12 cellular contexts compared by ENCODE assay signal in genomic region chr15:44157679-44158078, GRCh38. TPM values are rescaled to one million over a fixed set of nuclear protein-coding genes. Genes with fewer than 3 reads are reported as not detected.
DNase-seq lines count a peak whose midpoint lies in the region; ATAC-seq and TF ChIP-seq lines count a peak whose summit lies in the region.
"Had no signal": no experiment of that assay in that cellular context is flagged by ENCODE, and none has a peak within 500 bp of the region (broad histone marks: within the 10 kb centered on the region; RNA-seq: fewer than 3 reads in every experiment).

No MANE protein-coding gene starts in this region.

- ATAC-seq in HG03565 (IDR thresholded peaks at IDR 0.05; ENCODE audit: unreplicated experiment) = no peak
- no peak for ATAC-seq in GM18498 (IDR thresholded peaks at IDR 0.05; ENCODE audit: unreplicated experiment)
- ATAC-seq: activated CD8-positive, alpha-beta memory T cell treated with anti-CD3 and anti-CD28 coated beads, Interleukin-2, amount 10 ng/mL, durations not matched to agents 7 days and 5 days; psoas muscle had no signal

- no peak for TF ChIP-seq CTCF in choroid plexus epithelial cell (conservative IDR thresholded peaks at IDR 0.05; ENCODE audit: low read depth, low read length)

- no peak overlapping the region for H3K4me3 Mint-ChIP-seq in activated CD4-positive, alpha-beta T cell treated with anti-CD3 and anti-CD28 coated beads, Interleukin-2, amount 10 ng/mL, durations not matched to agents 24 days and 14 days
- H3K4me3 Mint-ChIP-seq: activated CD8-positive, alpha-beta memory T cell treated with anti-CD3 and anti-CD28 coated beads, Interleukin-2, amount 10 ng/mL, durations not matched to agents 7 days and 5 days had no signal

- intact Hi-C loops in activated CD4-positive, alpha-beta T cell treated with anti-CD3 and anti-CD28 coated beads, Interleukin-2, amount 10 ng/mL, durations not matched to agents 24 days and 14 days (cut with micrococcal nuclease) = no loop called here

- no peak overlapping the region for H3K4me3 ChIP-seq in choroid plexus epithelial cell (ENCODE audit: low read depth, low read length)
- H3K4me3 ChIP-seq: psoas muscle had no signal

- H3K27me3 Mint-ChIP-seq in activated CD4-positive, alpha-beta T cell treated with anti-CD3 and anti-CD28 coated beads, Interleukin-2, amount 10 ng/mL, durations not matched to agents 24 days and 14 days = peaks cover 32% of the 10 kb centered on the region

- DNase-seq in DMS79 treated with DMSO at 0.1 percent for 48 hours (lab: John Stamatoyannopoulos, UW) (peak; percentile 49), NCI-H2196 (lab: John Stamatoyannopoulos, UW; ENCODE audit: unreplicated experiment) (peak; percentile 17), choroid plexus epithelial cell (ENCODE audit: low read depth) (peak; percentile 96), non-pigmented ciliary epithelial cell (ENCODE audit: low read depth) (peak; percentile 93), mucosa of gallbladder (ENCODE audit: low spot score) (no peak)
- no peak for DNase-seq in activated CD4-positive, alpha-beta T cell treated with anti-CD3 and anti-CD28 coated beads, Interleukin-2, amount 10 ng/mL, durations not matched to agents 24 days and 14 days
- DNase-seq: activated CD8-positive, alpha-beta memory T cell treated with anti-CD3 and anti-CD28 coated beads, Interleukin-2, amount 10 ng/mL, durations not matched to agents 7 days and 5 days; cerebellar nuclear complex; NCI-H1092; psoas muscle had no signal

- no peaks in the 10 kb centered on the region for H3K9me3 Mint-ChIP-seq in activated CD4-positive, alpha-beta T cell treated with anti-CD3 and anti-CD28 coated beads, Interleukin-2, amount 10 ng/mL, durations not matched to agents 24 days and 14 days

- H3K36me3 Mint-ChIP-seq in activated CD4-positive, alpha-beta T cell treated with anti-CD3 and anti-CD28 coated beads, Interleukin-2, amount 10 ng/mL, durations not matched to agents 24 days and 14 days (ENCODE audit: low read depth) = no peaks in the 10 kb centered on the region
- H3K36me3 Mint-ChIP-seq: activated CD8-positive, alpha-beta memory T cell treated with anti-CD3 and anti-CD28 coated beads, Interleukin-2, amount 10 ng/mL, durations not matched to agents 7 days and 5 days had no signal

- H3K4me1 Mint-ChIP-seq in activated CD4-positive, alpha-beta T cell treated with anti-CD3 and anti-CD28 coated beads, Interleukin-2, amount 10 ng/mL, durations not matched to agents 24 days and 14 days = no peaks in the 10 kb centered on the region
- H3K4me1 Mint-ChIP-seq: activated CD8-positive, alpha-beta memory T cell treated with anti-CD3 and anti-CD28 coated beads, Interleukin-2, amount 10 ng/mL, durations not matched to agents 7 days and 5 days had no signal

- H3K27ac Mint-ChIP-seq in activated CD4-positive, alpha-beta T cell treated with anti-CD3 and anti-CD28 coated beads, Interleukin-2, amount 10 ng/mL, durations not matched to agents 24 days and 14 days = no peak overlapping the region
- H3K27ac Mint-ChIP-seq: activated CD8-positive, alpha-beta memory T cell treated with anti-CD3 and anti-CD28 coated beads, Interleukin-2, amount 10 ng/mL, durations not matched to agents 7 days and 5 days had no signal

RNA-seq across cellular contexts. Expression of gene FRMD5, which starts 37.4 kb away (rescaled TPM):
- total RNA-seq in activated CD4-positive, alpha-beta T cell treated with anti-CD3 and anti-CD28 coated beads, Interleukin-2, amount 10 ng/mL, durations not matched to agents 24 days and 14 days = 0.09 TPM in 1 of 2 replicates, not detected in the other
- 3.3 TPM for total RNA-seq in mucosa of gallbladder
- total RNA-seq: psoas muscle had no signal

Comparison
In these comparisons a context has a peak if more than half of its experiments do, and no peak if none do; other contexts are left out.
1. DNase-seq: peak in DMS79 treated with DMSO at 0.1 percent for 48 hours (single experiment), NCI-H2196 (single experiment), choroid plexus epithelial cell (single experiment) and non-pigmented ciliary epithelial cell (single experiment); none in activated CD4-positive, alpha-beta T cell treated with anti-CD3 and anti-CD28 coated beads, Interleukin-2, amount 10 ng/mL, durations not matched to agents 24 days and 14 days (single experiment) and mucosa of gallbladder (single experiment).